In the genomic region with DNA sequence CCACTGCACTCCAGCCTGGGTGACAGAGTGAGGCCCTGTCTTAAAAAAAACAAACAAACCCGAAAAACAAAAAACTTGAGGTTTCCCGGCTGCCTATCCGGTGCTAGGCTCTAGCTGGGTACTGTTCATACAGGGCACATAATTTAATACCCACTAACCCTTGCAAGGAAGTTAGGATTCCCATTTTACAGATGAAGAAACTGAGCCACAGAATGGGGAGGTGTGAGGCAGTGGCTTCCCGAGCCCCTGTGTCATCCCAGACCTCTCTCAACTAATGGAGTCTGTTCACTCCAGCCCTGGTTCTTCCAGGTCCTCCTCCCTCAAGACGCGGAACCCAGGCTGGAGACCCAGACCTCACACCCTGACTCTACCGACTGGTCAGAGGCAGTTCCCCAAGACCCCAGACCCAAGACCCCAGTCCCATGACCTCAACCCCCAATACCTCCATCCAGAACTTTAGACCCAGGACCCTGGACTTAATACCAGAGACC, we compare ENCODE assay signal across 8 cellular contexts. TPM values are rescaled to one million over a fixed set of nuclear protein-coding genes. Genes with fewer than 3 reads are reported as not detected.
DNase-seq lines count a peak whose midpoint lies in the region; ATAC-seq and TF ChIP-seq lines count a peak whose summit lies in the region.

No MANE protein-coding gene starts in this region.

- H3K4me1 Mint-ChIP-seq in T-helper 2 cell treated with Interferon-gamma antibody and Interleukin-4, amounts not matched to agents 5 μg/mL and 100 μg/mL, for 36 hours (ENCODE audit: low read depth): peaks cover 17% of the 10 kb centered on the region

- TF ChIP-seq CTCF in fibroblast of lung (conservative IDR thresholded peaks at IDR 0.05 in 1 of 2, IDR thresholded peaks at IDR 0.05 in 1 of 2; ENCODE audit: low read depth in 1 of 2, low read length in 2 of 2): no peak

- H4K20me1 ChIP-seq in fibroblast of lung (ENCODE audit: control insufficient read depth, extremely low read depth, insufficient read depth, low read length): no peaks in the 10 kb centered on the region

- peaks cover 1% of the 10 kb centered on the region for H3K36me3 ChIP-seq in fibroblast of lung (ENCODE audit: control insufficient read depth, insufficient read depth, low read length)
- no peaks in the 10 kb centered on the region for H3K36me3 ChIP-seq in rectal smooth muscle tissue (ENCODE audit: control insufficient read depth, insufficient read depth, low read length)

- H3K4me3 ChIP-seq in fibroblast of lung (replicated peaks in 1 of 4; ENCODE audit: control extremely low read depth in 1 of 4, insufficient read depth in 1 of 4, low read depth in 3 of 4, low read length in 4 of 4) (peak overlapping the region; percentile 88 to 99 (median 96)), rectal smooth muscle tissue (ENCODE audit: low read length) (peak overlapping the region; percentile 100)

- peak overlapping the region; percentile 86 for H3K4me2 ChIP-seq in fibroblast of lung (ENCODE audit: extremely low read depth, insufficient read depth, low read length)

- peak overlapping the region; percentile 95 for H3K27ac Mint-ChIP-seq in T-helper 2 cell treated with Interferon-gamma antibody and Interleukin-4, amounts not matched to agents 5 μg/mL and 100 μg/mL, for 36 hours

- peak overlapping the region; percentile 99 for H3K4me3 Mint-ChIP-seq in T-helper 2 cell treated with Interferon-gamma antibody and Interleukin-4, amounts not matched to agents 5 μg/mL and 100 μg/mL, for 36 hours

- peaks cover 9% of the 10 kb centered on the region for H3K79me2 ChIP-seq in fibroblast of lung (ENCODE audit: control insufficient read depth, insufficient read depth, low read length)

- peaks cover 3% of the 10 kb centered on the region for H3K27me3 Mint-ChIP-seq in T-helper 2 cell treated with Interferon-gamma antibody and Interleukin-4, amounts not matched to agents 5 μg/mL and 100 μg/mL, for 36 hours (ENCODE audit: low read depth)

- H2AFZ ChIP-seq in fibroblast of lung (ENCODE audit: low read length): peak overlapping the region; percentile 80

- H3K4me1 ChIP-seq in fibroblast of lung (ENCODE audit: control insufficient read depth, extremely low read depth, insufficient read depth, low read length) (peaks cover 2% of the 10 kb centered on the region), rectal smooth muscle tissue (ENCODE audit: control insufficient read depth, insufficient read depth, low read length) (peaks cover 10% of the 10 kb centered on the region)

- H3K27ac ChIP-seq in fibroblast of lung (ENCODE audit: insufficient read depth, low read length): peak overlapping the region; percentile 88
- H3K27ac ChIP-seq in rectal smooth muscle tissue (ENCODE audit: low read depth, low read length): peak overlapping the region; percentile 84

- H3K36me3 Mint-ChIP-seq in T-helper 2 cell treated with Interferon-gamma antibody and Interleukin-4, amounts not matched to agents 5 μg/mL and 100 μg/mL, for 36 hours (ENCODE audit: low read depth): peaks cover 16% of the 10 kb centered on the region

- ATAC-seq in GM21717 (IDR thresholded peaks at IDR 0.05; ENCODE audit: unreplicated experiment) (peak; percentile 1), HG03460 (IDR thresholded peaks at IDR 0.05; ENCODE audit: unreplicated experiment) (no peak), HG03342 (IDR thresholded peaks at IDR 0.05; ENCODE audit: unreplicated experiment) (no peak), HG03521 (IDR thresholded peaks at IDR 0.05; ENCODE audit: unreplicated experiment) (no peak)

- no peaks in the 10 kb centered on the region for H3K9me3 ChIP-seq in fibroblast of lung (ENCODE audit: control insufficient read depth, insufficient read depth, low read depth, low read length)

- DNase-seq in T-helper 2 cell treated with Interferon-gamma antibody and Interleukin-4, amounts not matched to agents 5 μg/mL and 100 μg/mL, for 36 hours (ENCODE audit: low spot score): no peak
- DNase-seq in fibroblast of lung (ENCODE audit: low read depth in 2 of 2): peak; percentile 5 to 6
- no peak for DNase-seq in stimulated activated CD4-positive, alpha-beta T cell treated with anti-CD3 and anti-CD28 coated beads, Interleukin-15, amount 100 ng/mL, for 24 hours

- no peaks in the 10 kb centered on the region for H3K9me3 Mint-ChIP-seq in T-helper 2 cell treated with Interferon-gamma antibody and Interleukin-4, amounts not matched to agents 5 μg/mL and 100 μg/mL, for 36 hours

- peak overlapping the region; percentile 84 for H3K9ac ChIP-seq in fibroblast of lung (ENCODE audit: insufficient read depth, low read length)
- H3K9ac ChIP-seq in rectal smooth muscle tissue (ENCODE audit: low read length): peak overlapping the region; percentile 92

- H3K27me3 ChIP-seq in fibroblast of lung (ENCODE audit: control insufficient read depth, insufficient read depth, low read length) (no peaks in the 10 kb centered on the region), rectal smooth muscle tissue (ENCODE audit: control insufficient read depth, insufficient read depth, low read length) (no peaks in the 10 kb centered on the region)

RNA-seq across cellular contexts. Expression of a gene that starts 0.6 kb away (rescaled TPM):
- total RNA-seq in fibroblast of lung: 21.8 and 22.3 TPM in 2 replicates
- polyA plus RNA-seq in fibroblast of lung: 2.7 TPM in 2 replicates
- 6.9 and 8.1 TPM in 2 replicates for polyA plus RNA-seq in fibroblast of lung (2012)
- polyA minus RNA-seq in fibroblast of lung (ENCODE audit: low replicate concordance): 2.5 and 3.3 TPM in 2 replicates

RNA-seq across cellular contexts. Expression of a gene that starts 1.6 kb away (rescaled TPM):
- 42.6 and 45.4 TPM in 2 replicates for total RNA-seq in fibroblast of lung
- 29.7 and 32.5 TPM in 2 replicates for polyA plus RNA-seq in fibroblast of lung
- 48.7 and 68.2 TPM in 2 replicates for polyA plus RNA-seq in fibroblast of lung (2012)
- polyA minus RNA-seq in fibroblast of lung (ENCODE audit: low replicate concordance): 6.5 and 13.5 TPM in 2 replicates

RNA-seq across cellular contexts. Expression of a gene that starts 11.1 kb away (rescaled TPM):
- total RNA-seq in fibroblast of lung: not detected in 2 replicates
- not detected in 2 replicates for polyA plus RNA-seq in fibroblast of lung
- polyA plus RNA-seq in fibroblast of lung (2012): not detected in 2 replicates
- not detected in 2 replicates for polyA minus RNA-seq in fibroblast of lung (ENCODE audit: low replicate concordance)

RNA-seq across cellular contexts. Expression of a gene that starts 25.3 kb away (rescaled TPM):
- total RNA-seq in fibroblast of lung: under 0.01 TPM in 1 of 2 replicates, not detected in the other
- polyA plus RNA-seq in fibroblast of lung: not detected in 2 replicates
- polyA plus RNA-seq in fibroblast of lung (2012): not detected in 2 replicates
- not detected in 2 replicates for polyA minus RNA-seq in fibroblast of lung (ENCODE audit: low replicate concordance)

RNA-seq across cellular contexts. Expression of a gene that starts 52.7 kb away (rescaled TPM):
- total RNA-seq in fibroblast of lung: not detected in 2 replicates
- polyA plus RNA-seq in fibroblast of lung: not detected in 2 replicates
- not detected in 2 replicates for polyA plus RNA-seq in fibroblast of lung (2012)
- polyA minus RNA-seq in fibroblast of lung (ENCODE audit: low replicate concordance): not detected in 2 replicates

Comparison
In these comparisons a context has a peak if more than half of its experiments do, and no peak if none do; other contexts are left out.
1. DNase-seq: peak in fibroblast of lung (2 of 2); none in T-helper 2 cell treated with Interferon-gamma antibody and Interleukin-4, amounts not matched to agents 5 μg/mL and 100 μg/mL, for 36 hours (single experiment) and stimulated activated CD4-positive, alpha-beta T cell treated with anti-CD3 and anti-CD28 coated beads, Interleukin-15, amount 100 ng/mL, for 24 hours (single experiment).